14 cellular contexts compared by ENCODE assay signal in genomic region chr6:473759-474453, GRCh38.
DNase-seq lines count a peak whose midpoint lies in the region; TF ChIP-seq lines count a peak whose summit lies in the region.
"Had no signal": no experiment of that assay in that cellular context is flagged by ENCODE, and none has a peak within 500 bp of the region (broad histone marks: within the 10 kb centered on the region; RNA-seq: fewer than 3 reads in every experiment).

No MANE protein-coding gene starts in this region.

- no peaks in the 10 kb centered on the region for H3K27me3 Mint-ChIP-seq in endodermal cell (ENCODE audit: insufficient read depth)

- H3K27ac Mint-ChIP-seq in endodermal cell: no peak overlapping the region

- H3K9ac ChIP-seq in endodermal cell (ENCODE audit: extremely low read depth, low read length, poor library complexity, severe bottlenecking): no peak overlapping the region

- no peak overlapping the region for H3K4me3 ChIP-seq in endodermal cell (ENCODE audit: low read length)
- no peak overlapping the region for H3K4me3 ChIP-seq in thymus (ENCODE audit: low read length)
- H3K4me3 ChIP-seq in breast epithelium: no peak overlapping the region
- H3K4me3 ChIP-seq: HAP-1, Peyer's patch, smooth muscle cell had no signal

- no peaks in the 10 kb centered on the region for H3K36me3 Mint-ChIP-seq in endodermal cell (ENCODE audit: low read depth)

- no peaks in the 10 kb centered on the region for H3K9me3 Mint-ChIP-seq in endodermal cell

- H3K4me1 ChIP-seq in endodermal cell (ENCODE audit: control insufficient read depth, insufficient read depth, low read length) (no peaks in the 10 kb centered on the region), thymus (ENCODE audit: control insufficient read depth, insufficient read depth, low read length) (peaks cover 18% of the 10 kb centered on the region), breast epithelium (no peaks in the 10 kb centered on the region)
- H3K4me1 ChIP-seq: HAP-1 had no signal

- no peaks in the 10 kb centered on the region for H3K36me3 ChIP-seq in endodermal cell (ENCODE audit: control insufficient read depth, insufficient read depth, low read length)
- H3K36me3 ChIP-seq in thymus (ENCODE audit: control insufficient read depth, insufficient read depth): no peaks in the 10 kb centered on the region
- no peaks in the 10 kb centered on the region for H3K36me3 ChIP-seq in breast epithelium
- H3K36me3 ChIP-seq: HAP-1, Peyer's patch had no signal

- H3K27ac ChIP-seq in endodermal cell (ENCODE audit: low read depth, low read length) (no peak overlapping the region), thymus (ENCODE audit: low read depth) (peak overlapping the region; percentile 90), breast epithelium (no peak overlapping the region)

- intact Hi-C loops in breast epithelium (cut with DNase I; ENCODE audit: low total_unique reads): loop anchor here (10.0 kb wide), 1 partner anchor 59 kb away; no protein-coding TSS in a partner anchor

- TF ChIP-seq CTCF in endodermal cell (conservative IDR thresholded peaks at IDR 0.05) (no peak), breast epithelium (IDR thresholded peaks at IDR 0.05) (no peak)

- 84 to 91% methylated on average over 13 to 27 of the region's 27 CpGs for WGBS in endodermal cell (ENCODE audit: insufficient coverage in 1 of 2, insufficient read length in 1 of 2), 2 experiments
- 95% methylated on average over 27 of the region's 27 CpGs for WGBS in thymus

- H3K4me1 Mint-ChIP-seq in endodermal cell: peaks cover 3% of the 10 kb centered on the region

- in situ Hi-C loops in SK-MEL-5 (cut with HindIII; ENCODE audit: low pct_unique_long_range_greater_than_20kb, low sequenced_read_pairs): no loop called here

- DNase-seq in activated effector memory CD4-positive, alpha-beta T cell treated with anti-CD3 and anti-CD28 coated beads, Interleukin-2, amount 50 U/mL, for 16 hours: peak; percentile 60
- DNase-seq in activated effector memory CD4-positive, alpha-beta T cell treated with Interleukin-2 at 50 U/mL for 16 hours: no peak
- DNase-seq in SK-MEL-5 (ENCODE audit: low read depth, low spot score): peak; percentile 20
- peak; percentile 62 for DNase-seq in endodermal cell
- no peak for DNase-seq in RKO (ENCODE audit: low spot score)
- no peak for DNase-seq in breast epithelium (ENCODE audit: low spot score in 2 of 2)
- no peak for DNase-seq in central memory CD4-positive, alpha-beta T cell
- DNase-seq: left cardiac atrium, NCI-H1417 treated with DMSO at 0.1 percent for 48 hours, NCI-H446 had no signal

- no peak overlapping the region for H3K4me3 Mint-ChIP-seq in endodermal cell

- H3K27me3 ChIP-seq in endodermal cell (ENCODE audit: control insufficient read depth, insufficient read depth, low read length, poor library complexity, severe bottlenecking) (no peaks in the 10 kb centered on the region), thymus (ENCODE audit: control insufficient read depth, insufficient read depth) (no peaks in the 10 kb centered on the region), breast epithelium (peaks cover 0 to 3% of the 10 kb centered on the region in 2 donors)
- H3K27me3 ChIP-seq: Peyer's patch had no signal

- H3K9me3 ChIP-seq in endodermal cell (ENCODE audit: control insufficient read depth, low read length): no peaks in the 10 kb centered on the region
- no peaks in the 10 kb centered on the region for H3K9me3 ChIP-seq in thymus (ENCODE audit: control insufficient read depth)
- no peaks in the 10 kb centered on the region for H3K9me3 ChIP-seq in breast epithelium
- H3K9me3 ChIP-seq: HAP-1, Peyer's patch had no signal

- no peak for TF ChIP-seq POLR2A in breast epithelium (IDR thresholded peaks at IDR 0.05)

Comparison
In these comparisons a context has a peak if more than half of its experiments do, and no peak if none do; other contexts are left out.
1. DNase-seq: peak in activated effector memory CD4-positive, alpha-beta T cell treated with anti-CD3 and anti-CD28 coated beads, Interleukin-2, amount 50 U/mL, for 16 hours (single experiment), SK-MEL-5 (single experiment) and endodermal cell (single experiment); none in activated effector memory CD4-positive, alpha-beta T cell treated with Interleukin-2 at 50 U/mL for 16 hours (single experiment), RKO (single experiment), breast epithelium (0 of 2) and central memory CD4-positive, alpha-beta T cell (single experiment).